1 cellular context compared by ENCODE assay signal in genomic region chr17:9937164-9937835, GRCh38.
TF ChIP-seq lines count a peak whose summit lies in the region.

No MANE protein-coding gene starts in this region.

TF ChIP-seq in WTC11, 78 proteins besides CTCF, POLR2A, EP300 and RAD21 (continued from another document):
- TF ChIP-seq, protein P1, sequence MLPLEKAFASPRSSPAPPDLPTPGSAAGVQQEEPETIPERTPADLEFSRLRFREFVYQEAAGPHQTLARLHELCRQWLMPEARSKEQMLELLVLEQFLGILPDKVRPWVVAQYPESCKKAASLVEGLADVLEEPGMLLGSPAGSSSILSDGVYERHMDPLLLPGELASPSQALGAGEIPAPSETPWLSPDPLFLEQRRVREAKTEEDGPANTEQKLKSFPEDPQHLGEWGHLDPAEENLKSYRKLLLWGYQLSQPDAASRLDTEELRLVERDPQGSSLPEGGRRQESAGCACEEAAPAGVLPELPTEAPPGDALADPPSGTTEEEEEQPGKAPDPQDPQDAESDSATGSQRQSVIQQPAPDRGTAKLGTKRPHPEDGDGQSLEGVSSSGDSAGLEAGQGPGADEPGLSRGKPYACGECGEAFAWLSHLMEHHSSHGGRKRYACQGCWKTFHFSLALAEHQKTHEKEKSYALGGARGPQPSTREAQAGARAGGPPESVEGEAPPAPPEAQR (CRISPR knock-in tag; IDR thresholded peaks at IDR 0.05), result no peak
- TF ChIP-seq SMAD4 (CRISPR knock-in tag; IDR thresholded peaks at IDR 0.05) (no peak), PRRX2 (CRISPR knock-in tag; IDR thresholded peaks at IDR 0.05) (no peak), CREB1 (CRISPR knock-in tag; IDR thresholded peaks at IDR 0.05) (no peak), NR3C1 (CRISPR knock-in tag; conservative IDR thresholded peaks at IDR 0.05; ENCODE audit: low read depth) (no peak)
